ENCODE assay signal across 1 cellular context in the genomic region with DNA sequence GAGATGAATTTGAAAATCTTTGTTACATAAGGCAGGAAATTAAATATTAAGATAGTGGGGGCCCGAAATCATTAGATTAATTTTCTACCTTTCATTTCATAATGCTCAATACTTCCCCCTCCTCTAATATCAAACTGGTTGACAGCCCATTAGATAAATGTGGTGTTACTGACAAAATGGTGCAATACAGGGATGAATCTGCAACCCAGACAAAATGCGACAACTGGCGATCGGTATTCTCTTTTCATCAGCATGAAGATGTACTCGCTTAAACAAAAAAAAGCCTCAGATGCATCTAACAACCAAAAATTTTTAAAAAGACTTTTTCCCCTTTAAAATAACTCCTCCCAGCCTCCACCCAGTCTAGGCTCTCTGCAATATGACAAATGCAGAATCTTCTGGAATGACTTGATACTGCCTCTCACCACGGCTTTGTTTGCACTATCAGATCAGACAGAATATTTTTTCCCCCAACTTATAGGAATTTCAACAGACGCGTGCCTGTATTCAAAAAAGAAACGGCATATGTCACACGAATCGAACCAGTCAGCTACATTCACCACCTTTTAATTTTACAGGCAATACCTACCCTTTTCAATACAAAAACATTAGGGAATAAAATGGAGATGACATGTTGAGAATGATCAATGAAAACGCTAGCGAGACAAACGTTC.
A peak's percentile ranks its signal among the peaks of the same experiment; 100 is the strongest.
TF ChIP-seq lines count a peak whose summit lies in the region.

No MANE protein-coding gene starts in this region.

TF ChIP-seq in K562, 482 proteins besides CTCF, POLR2A, EP300 and RAD21 (continues in another document):
- TF ChIP-seq, protein P1, sequence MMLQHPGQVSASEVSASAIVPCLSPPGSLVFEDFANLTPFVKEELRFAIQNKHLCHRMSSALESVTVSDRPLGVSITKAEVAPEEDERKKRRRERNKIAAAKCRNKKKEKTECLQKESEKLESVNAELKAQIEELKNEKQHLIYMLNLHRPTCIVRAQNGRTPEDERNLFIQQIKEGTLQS (IDR thresholded peaks at IDR 0.05): no peak
- TF ChIP-seq, protein P1 (CRISPR knock-in tag; conservative IDR thresholded peaks at IDR 0.05): peak; percentile 59; the same call in 1 of the 2 replicates
- TF ChIP-seq, protein P2, sequence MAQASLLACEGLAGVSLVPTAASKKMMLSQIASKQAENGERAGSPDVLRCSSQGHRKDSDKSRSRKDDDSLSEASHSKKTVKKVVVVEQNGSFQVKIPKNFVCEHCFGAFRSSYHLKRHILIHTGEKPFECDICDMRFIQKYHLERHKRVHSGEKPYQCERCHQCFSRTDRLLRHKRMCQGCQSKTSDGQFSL (CRISPR knock-in tag; IDR thresholded peaks at IDR 0.05): no peak
- TF ChIP-seq, protein P2 (tag; IDR thresholded peaks at IDR 0.05): no peak
- TF ChIP-seq GTF2F1 (IDR thresholded peaks at IDR 0.05; ENCODE audit: low read depth, low read length) (no peak), CXXC5 (CRISPR knock-in tag; IDR thresholded peaks at IDR 0.05) (no peak), SMC3 (conservative IDR thresholded peaks at IDR 0.05; ENCODE audit: insufficient read depth, low read depth, low read length) (no peak), NFRKB (IDR thresholded peaks at IDR 0.05; ENCODE audit: low read depth) (peak; percentile 27), CREBBP (IDR thresholded peaks at IDR 0.05; ENCODE audit: low read depth, low read length) (no peak), FOS (IDR thresholded peaks at IDR 0.05; ENCODE audit: extremely low read depth, insufficient read length) (no peak), CBFA2T2 (conservative IDR thresholded peaks at IDR 0.05) (0 out of 2 replicates have a peak, but pooled peaks have one; percentile 1), L3MBTL2 (IDR thresholded peaks at IDR 0.05) (no peak), TEAD1 (CRISPR knock-in tag; IDR thresholded peaks at IDR 0.05) (0 out of 4 replicates have a peak, but pooled peaks of 1 of the 2 experiments have one; percentile 35), KDM5B (IDR thresholded peaks at IDR 0.05; ENCODE audit: insufficient replicate concordance, low read depth, low read length) (no peak), NBN (IDR thresholded peaks at IDR 0.05; ENCODE audit: low read depth) (peak; percentile 47; the same call in 1 of the 2 replicates), HNRNPLL (IDR thresholded peaks at IDR 0.05; ENCODE audit: low read depth, low read length, poor library complexity, severe bottlenecking) (no peak), KDM4B (IDR thresholded peaks at IDR 0.05; ENCODE audit: borderline replicate concordance in 2 of 2, low read depth in 1 of 2) (no peak), CEBPB (tag; IDR thresholded peaks at IDR 0.05) (peak; percentile 22; the same call in 1 of the 2 replicates), SIN3A (IDR thresholded peaks at IDR 0.05; ENCODE audit: borderline replicate concordance in 2 of 2, control insufficient read depth in 1 of 2, low read depth in 2 of 2, low read length in 2 of 2) (peak in 1 of 2 experiments; percentile 11; a peak in 1 of 4 replicates), TOE1 (IDR thresholded peaks at IDR 0.05; ENCODE audit: borderline replicate concordance) (no peak), TOE1 (CRISPR knock-in tag; IDR thresholded peaks at IDR 0.05; ENCODE audit: borderline replicate concordance, low read depth) (no peak), ZNF274 (IDR thresholded peaks at IDR 0.05; ENCODE audit: borderline replicate concordance, low read depth, low read length) (no peak), MEIS2 (IDR thresholded peaks at IDR 0.05; ENCODE audit: partially characterized antibody) (peak; percentile 25), ZBTB7A (IDR thresholded peaks at IDR 0.05; ENCODE audit: borderline replicate concordance, control insufficient read depth, low read depth, low read length) (no peak), ZNF239 (CRISPR knock-in tag; IDR thresholded peaks at IDR 0.05) (no peak), POLR2AphosphoS2 (IDR thresholded peaks at IDR 0.05; ENCODE audit: low read length) (0 out of 2 replicates have a peak, but pooled peaks have one; percentile 20), HNRNPH1 (optimal IDR thresholded peaks at IDR 0.05; ENCODE audit: low read depth, low read length) (no peak), ZNF165 (CRISPR knock-in tag; IDR thresholded peaks at IDR 0.05; ENCODE audit: borderline replicate concordance) (no peak), ERF (CRISPR knock-in tag; IDR thresholded peaks at IDR 0.05) (no peak), POLR2B (IDR thresholded peaks at IDR 0.05; ENCODE audit: low read depth, partially characterized antibody) (peak; percentile 33)
- TF ChIP-seq, protein P3, sequence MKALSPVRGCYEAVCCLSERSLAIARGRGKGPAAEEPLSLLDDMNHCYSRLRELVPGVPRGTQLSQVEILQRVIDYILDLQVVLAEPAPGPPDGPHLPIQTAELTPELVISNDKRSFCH (CRISPR knock-in tag; IDR thresholded peaks at IDR 0.05): no peak
- TF ChIP-seq, protein P3 (tag; IDR thresholded peaks at IDR 0.05): no peak
- TF ChIP-seq, protein P4, sequence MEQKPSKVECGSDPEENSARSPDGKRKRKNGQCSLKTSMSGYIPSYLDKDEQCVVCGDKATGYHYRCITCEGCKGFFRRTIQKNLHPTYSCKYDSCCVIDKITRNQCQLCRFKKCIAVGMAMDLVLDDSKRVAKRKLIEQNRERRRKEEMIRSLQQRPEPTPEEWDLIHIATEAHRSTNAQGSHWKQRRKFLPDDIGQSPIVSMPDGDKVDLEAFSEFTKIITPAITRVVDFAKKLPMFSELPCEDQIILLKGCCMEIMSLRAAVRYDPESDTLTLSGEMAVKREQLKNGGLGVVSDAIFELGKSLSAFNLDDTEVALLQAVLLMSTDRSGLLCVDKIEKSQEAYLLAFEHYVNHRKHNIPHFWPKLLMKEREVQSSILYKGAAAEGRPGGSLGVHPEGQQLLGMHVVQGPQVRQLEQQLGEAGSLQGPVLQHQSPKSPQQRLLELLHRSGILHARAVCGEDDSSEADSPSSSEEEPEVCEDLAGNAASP (IDR thresholded peaks at IDR 0.05): no peak
- TF ChIP-seq, protein P5, sequence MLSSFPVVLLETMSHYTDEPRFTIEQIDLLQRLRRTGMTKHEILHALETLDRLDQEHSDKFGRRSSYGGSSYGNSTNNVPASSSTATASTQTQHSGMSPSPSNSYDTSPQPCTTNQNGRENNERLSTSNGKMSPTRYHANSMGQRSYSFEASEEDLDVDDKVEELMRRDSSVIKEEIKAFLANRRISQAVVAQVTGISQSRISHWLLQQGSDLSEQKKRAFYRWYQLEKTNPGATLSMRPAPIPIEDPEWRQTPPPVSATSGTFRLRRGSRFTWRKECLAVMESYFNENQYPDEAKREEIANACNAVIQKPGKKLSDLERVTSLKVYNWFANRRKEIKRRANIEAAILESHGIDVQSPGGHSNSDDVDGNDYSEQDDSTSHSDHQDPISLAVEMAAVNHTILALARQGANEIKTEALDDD (IDR thresholded peaks at IDR 0.05): no peak
- TF ChIP-seq, protein P6, sequence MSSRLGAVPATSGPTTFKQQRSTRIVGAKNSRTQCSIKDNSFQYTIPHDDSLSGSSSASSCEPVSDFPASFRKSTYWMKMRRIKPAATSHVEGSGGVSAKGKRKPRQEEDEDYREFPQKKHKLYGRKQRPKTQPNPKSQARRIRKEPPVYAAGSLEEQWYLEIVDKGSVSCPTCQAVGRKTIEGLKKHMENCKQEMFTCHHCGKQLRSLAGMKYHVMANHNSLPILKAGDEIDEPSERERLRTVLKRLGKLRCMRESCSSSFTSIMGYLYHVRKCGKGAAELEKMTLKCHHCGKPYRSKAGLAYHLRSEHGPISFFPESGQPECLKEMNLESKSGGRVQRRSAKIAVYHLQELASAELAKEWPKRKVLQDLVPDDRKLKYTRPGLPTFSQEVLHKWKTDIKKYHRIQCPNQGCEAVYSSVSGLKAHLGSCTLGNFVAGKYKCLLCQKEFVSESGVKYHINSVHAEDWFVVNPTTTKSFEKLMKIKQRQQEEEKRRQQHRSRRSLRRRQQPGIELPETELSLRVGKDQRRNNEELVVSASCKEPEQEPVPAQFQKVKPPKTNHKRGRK (tag; IDR thresholded peaks at IDR 0.05): no peak
- TF ChIP-seq, protein P7, sequence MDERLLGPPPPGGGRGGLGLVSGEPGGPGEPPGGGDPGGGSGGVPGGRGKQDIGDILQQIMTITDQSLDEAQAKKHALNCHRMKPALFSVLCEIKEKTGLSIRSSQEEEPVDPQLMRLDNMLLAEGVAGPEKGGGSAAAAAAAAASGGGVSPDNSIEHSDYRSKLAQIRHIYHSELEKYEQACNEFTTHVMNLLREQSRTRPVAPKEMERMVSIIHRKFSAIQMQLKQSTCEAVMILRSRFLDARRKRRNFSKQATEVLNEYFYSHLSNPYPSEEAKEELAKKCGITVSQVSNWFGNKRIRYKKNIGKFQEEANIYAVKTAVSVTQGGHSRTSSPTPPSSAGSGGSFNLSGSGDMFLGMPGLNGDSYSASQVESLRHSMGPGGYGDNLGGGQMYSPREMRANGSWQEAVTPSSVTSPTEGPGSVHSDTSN (CRISPR knock-in tag; IDR thresholded peaks at IDR 0.05; ENCODE audit: low read depth): no peak
- TF ChIP-seq, protein P7 (tag; conservative IDR thresholded peaks at IDR 0.05; ENCODE audit: low read depth): no peak
- TF ChIP-seq, protein P8, sequence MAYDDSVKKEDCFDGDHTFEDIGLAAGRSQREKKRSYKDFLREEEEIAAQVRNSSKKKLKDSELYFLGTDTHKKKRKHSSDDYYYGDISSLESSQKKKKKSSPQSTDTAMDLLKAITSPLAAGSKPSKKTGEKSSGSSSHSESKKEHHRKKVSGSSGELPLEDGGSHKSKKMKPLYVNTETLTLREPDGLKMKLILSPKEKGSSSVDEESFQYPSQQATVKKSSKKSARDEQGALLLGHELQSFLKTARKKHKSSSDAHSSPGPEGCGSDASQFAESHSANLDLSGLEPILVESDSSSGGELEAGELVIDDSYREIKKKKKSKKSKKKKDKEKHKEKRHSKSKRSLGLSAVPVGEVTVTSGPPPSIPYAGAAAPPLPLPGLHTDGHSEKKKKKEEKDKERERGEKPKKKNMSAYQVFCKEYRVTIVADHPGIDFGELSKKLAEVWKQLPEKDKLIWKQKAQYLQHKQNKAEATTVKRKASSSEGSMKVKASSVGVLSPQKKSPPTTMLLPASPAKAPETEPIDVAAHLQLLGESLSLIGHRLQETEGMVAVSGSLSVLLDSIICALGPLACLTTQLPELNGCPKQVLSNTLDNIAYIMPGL (CRISPR knock-in tag; IDR thresholded peaks at IDR 0.05): no peak
- TF ChIP-seq, protein P9, sequence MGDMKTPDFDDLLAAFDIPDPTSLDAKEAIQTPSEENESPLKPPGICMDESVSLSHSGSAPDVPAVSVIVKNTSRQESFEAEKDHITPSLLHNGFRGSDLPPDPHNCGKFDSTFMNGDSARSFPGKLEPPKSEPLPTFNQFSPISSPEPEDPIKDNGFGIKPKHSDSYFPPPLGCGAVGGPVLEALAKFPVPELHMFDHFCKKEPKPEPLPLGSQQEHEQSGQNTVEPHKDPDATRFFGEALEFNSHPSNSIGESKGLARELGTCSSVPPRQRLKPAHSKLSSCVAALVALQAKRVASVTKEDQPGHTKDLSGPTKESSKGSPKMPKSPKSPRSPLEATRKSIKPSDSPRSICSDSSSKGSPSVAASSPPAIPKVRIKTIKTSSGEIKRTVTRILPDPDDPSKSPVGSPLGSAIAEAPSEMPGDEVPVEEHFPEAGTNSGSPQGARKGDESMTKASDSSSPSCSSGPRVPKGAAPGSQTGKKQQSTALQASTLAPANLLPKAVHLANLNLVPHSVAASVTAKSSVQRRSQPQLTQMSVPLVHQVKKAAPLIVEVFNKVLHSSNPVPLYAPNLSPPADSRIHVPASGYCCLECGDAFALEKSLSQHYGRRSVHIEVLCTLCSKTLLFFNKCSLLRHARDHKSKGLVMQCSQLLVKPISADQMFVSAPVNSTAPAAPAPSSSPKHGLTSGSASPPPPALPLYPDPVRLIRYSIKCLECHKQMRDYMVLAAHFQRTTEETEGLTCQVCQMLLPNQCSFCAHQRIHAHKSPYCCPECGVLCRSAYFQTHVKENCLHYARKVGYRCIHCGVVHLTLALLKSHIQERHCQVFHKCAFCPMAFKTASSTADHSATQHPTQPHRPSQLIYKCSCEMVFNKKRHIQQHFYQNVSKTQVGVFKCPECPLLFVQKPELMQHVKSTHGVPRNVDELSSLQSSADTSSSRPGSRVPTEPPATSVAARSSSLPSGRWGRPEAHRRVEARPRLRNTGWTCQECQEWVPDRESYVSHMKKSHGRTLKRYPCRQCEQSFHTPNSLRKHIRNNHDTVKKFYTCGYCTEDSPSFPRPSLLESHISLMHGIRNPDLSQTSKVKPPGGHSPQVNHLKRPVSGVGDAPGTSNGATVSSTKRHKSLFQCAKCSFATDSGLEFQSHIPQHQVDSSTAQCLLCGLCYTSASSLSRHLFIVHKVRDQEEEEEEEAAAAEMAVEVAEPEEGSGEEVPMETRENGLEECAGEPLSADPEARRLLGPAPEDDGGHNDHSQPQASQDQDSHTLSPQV (IDR thresholded peaks at IDR 0.05): no peak
- TF ChIP-seq, protein P10, sequence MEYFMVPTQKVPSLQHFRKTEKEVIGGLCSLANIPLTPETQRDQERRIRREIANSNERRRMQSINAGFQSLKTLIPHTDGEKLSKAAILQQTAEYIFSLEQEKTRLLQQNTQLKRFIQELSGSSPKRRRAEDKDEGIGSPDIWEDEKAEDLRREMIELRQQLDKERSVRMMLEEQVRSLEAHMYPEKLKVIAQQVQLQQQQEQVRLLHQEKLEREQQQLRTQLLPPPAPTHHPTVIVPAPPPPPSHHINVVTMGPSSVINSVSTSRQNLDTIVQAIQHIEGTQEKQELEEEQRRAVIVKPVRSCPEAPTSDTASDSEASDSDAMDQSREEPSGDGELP (CRISPR knock-in tag; IDR thresholded peaks at IDR 0.05; ENCODE audit: borderline replicate concordance): no peak
- TF ChIP-seq, protein P11, sequence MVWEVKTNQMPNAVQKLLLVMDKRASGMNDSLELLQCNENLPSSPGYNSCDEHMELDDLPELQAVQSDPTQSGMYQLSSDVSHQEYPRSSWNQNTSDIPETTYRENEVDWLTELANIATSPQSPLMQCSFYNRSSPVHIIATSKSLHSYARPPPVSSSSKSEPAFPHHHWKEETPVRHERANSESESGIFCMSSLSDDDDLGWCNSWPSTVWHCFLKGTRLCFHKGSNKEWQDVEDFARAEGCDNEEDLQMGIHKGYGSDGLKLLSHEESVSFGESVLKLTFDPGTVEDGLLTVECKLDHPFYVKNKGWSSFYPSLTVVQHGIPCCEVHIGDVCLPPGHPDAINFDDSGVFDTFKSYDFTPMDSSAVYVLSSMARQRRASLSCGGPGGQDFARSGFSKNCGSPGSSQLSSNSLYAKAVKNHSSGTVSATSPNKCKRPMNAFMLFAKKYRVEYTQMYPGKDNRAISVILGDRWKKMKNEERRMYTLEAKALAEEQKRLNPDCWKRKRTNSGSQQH (CRISPR knock-in tag; IDR thresholded peaks at IDR 0.05): no peak
